29 cellular contexts compared by ENCODE assay signal in genomic region chr3:172613845-172614244, GRCh38.
"Had no signal": no experiment of that assay in that cellular context is flagged by ENCODE, and none has a peak within 500 bp of the region (broad histone marks: within the 10 kb centered on the region; RNA-seq: fewer than 3 reads in every experiment).

No MANE protein-coding gene starts in this region.

- ATAC-seq: naive thymus-derived CD4-positive, alpha-beta T cell; stimulated activated naive B cell treated with anti-CD40 and anti-IgM and Interleukin-4, amounts not matched to agents 10 μg/mL and 1 μg/mL and 100 μg/mL, for 72 hours had no signal

- H3K27me3 Mint-ChIP-seq: naive thymus-derived CD4-positive, alpha-beta T cell; natural killer cell treated with Interleukin-12 subunit alpha and Interleukin-12 subunit beta and Interleukin-15 and Interleukin-18, amount 100 ng/mL, for 72 hours; progenitor cell of endocrine pancreas; stimulated activated naive B cell treated with anti-CD40 and anti-IgM and Interleukin-4, amounts not matched to agents 10 μg/mL and 1 μg/mL and 100 μg/mL, for 72 hours; stimulated activated naive CD8-positive, alpha-beta T cell treated with anti-CD3 and anti-CD28 coated beads, Interleukin-15, Interleukin-2, amounts not matched to agents 100 ng/mL and 50 ng/mL, for 24 hours had no signal

- H3K4me1 Mint-ChIP-seq: nephron progenitor cell, neural progenitor cell had no signal

- H3K4me3 ChIP-seq: neural progenitor cell, ovary, psoas muscle, skin epidermis, smooth muscle cell, spleen, stomach, thoracic aorta, thyroid gland, tibial nerve, upper lobe of left lung, vagina had no signal

- H3K36me3 ChIP-seq: neural progenitor cell, ovary, spleen, stomach, thoracic aorta, thyroid gland, tibial nerve, upper lobe of left lung, vagina had no signal

- H3K4me3 Mint-ChIP-seq: naive thymus-derived CD4-positive, alpha-beta T cell; natural killer cell treated with Interleukin-12 subunit alpha and Interleukin-12 subunit beta and Interleukin-15 and Interleukin-18, amount 100 ng/mL, for 72 hours; nephron progenitor cell; neural progenitor cell; stimulated activated naive B cell treated with anti-CD40 and anti-IgM and Interleukin-4, amounts not matched to agents 10 μg/mL and 1 μg/mL and 100 μg/mL, for 72 hours; stimulated activated naive CD8-positive, alpha-beta T cell treated with anti-CD3 and anti-CD28 coated beads, Interleukin-15, Interleukin-2, amounts not matched to agents 100 ng/mL and 50 ng/mL, for 24 hours had no signal

- H3K27ac ChIP-seq: neural progenitor cell, ovary, parathyroid adenoma, psoas muscle, skin epidermis, spleen, stomach, thoracic aorta, thyroid gland, tibial nerve, vagina had no signal

- H3K36me3 Mint-ChIP-seq: neural progenitor cell had no signal

- H3K27ac Mint-ChIP-seq: natural killer cell treated with Interleukin-12 subunit alpha and Interleukin-12 subunit beta and Interleukin-15 and Interleukin-18, amount 100 ng/mL, for 72 hours; nephron progenitor cell; neural progenitor cell; progenitor cell of endocrine pancreas; stimulated activated naive B cell treated with anti-CD40 and anti-IgM and Interleukin-4, amounts not matched to agents 10 μg/mL and 1 μg/mL and 100 μg/mL, for 72 hours; stimulated activated naive CD8-positive, alpha-beta T cell treated with anti-CD3 and anti-CD28 coated beads, Interleukin-15, Interleukin-2, amounts not matched to agents 100 ng/mL and 50 ng/mL, for 24 hours had no signal

- H3K4me1 ChIP-seq: neural progenitor cell, parathyroid adenoma, psoas muscle, thyroid gland had no signal

- H3K9me3 ChIP-seq: ovary, psoas muscle, thoracic aorta, thyroid gland, vagina had no signal

- DNase-seq: naive thymus-derived CD4-positive, alpha-beta T cell; nephron progenitor cell; occipital lobe; ovary; posterior cingulate gyrus; psoas muscle; right cardiac atrium; spleen; stimulated activated CD4-positive, alpha-beta T cell treated with anti-CD3 and anti-CD28 coated beads, Interleukin-12 subunit alpha, Interleukin-12 subunit beta, amount 100 ng/mL, for 4 hours; stimulated activated CD4-positive, alpha-beta T cell treated with anti-CD3 and anti-CD28 coated beads, Interleukin-1b, Interleukin-23, amount 100 ng/mL, for 48 hours; stimulated activated CD4-positive, alpha-beta T cell treated with anti-CD3 and anti-CD28 coated beads, Interleukin-4, amount 100 ng/mL, for 1 hour; stimulated activated CD4-positive, alpha-beta T cell treated with anti-CD3 and anti-CD28 coated beads, Interleukin-4, amount 100 ng/mL, for 4 hours; stimulated activated CD8-positive, alpha-beta memory T cell treated with anti-CD3 and anti-CD28 coated beads, Interleukin-4, amount 100 ng/mL, for 48 hours; stimulated activated naive B cell treated with anti-CD40 and anti-IgM and Interleukin-4, amounts not matched to agents 10 μg/mL and 1 μg/mL and 100 μg/mL, for 72 hours; stimulated activated naive CD4-positive, alpha-beta T cell treated with Interleukin-2 at 50 U/mL for 16 hours; stomach; thyroid gland; trophoblast cell had no signal

- H3K27me3 ChIP-seq: neural progenitor cell, ovary, spleen, stomach, thyroid gland, tibial nerve, upper lobe of left lung, vagina had no signal
